ENCODE assay signal across 10 cellular contexts in the genomic region with DNA sequence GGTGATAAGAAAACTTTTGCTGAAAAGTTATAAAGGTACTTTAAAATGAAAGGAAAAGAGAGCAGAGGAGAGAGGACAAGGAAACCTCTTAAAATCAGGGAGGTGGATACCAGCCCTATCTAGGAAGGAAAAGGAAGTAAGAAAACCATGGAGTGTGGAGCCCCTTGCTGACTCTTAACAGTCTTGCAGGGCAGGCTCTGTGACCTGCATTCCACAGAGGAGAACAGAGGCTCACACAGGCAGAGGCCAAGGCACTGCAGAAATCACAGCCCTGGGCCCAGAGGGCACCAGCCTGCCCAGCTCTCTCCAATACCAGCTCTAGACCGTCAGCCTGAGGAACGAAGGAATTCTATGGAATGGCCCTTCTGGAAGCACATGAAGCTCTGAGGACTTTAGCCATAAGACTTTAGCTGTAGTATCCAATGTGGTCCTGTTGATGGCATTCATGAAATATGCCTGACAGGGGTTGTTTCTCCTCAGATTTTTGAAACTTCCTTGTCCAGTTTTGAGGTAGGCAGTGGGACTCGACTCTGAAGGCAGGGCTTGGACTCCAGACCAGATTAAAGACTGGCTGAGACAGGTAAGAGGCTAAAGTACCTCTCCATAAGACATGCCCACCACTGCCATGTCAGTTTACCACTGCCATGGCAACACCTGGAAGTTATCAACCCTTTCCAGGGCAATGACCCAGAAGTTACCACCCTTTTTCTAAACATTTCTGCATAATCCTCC.
A peak's percentile ranks its signal among the peaks of the same experiment; 100 is the strongest.
DNase-seq lines count a peak whose midpoint lies in the region; ATAC-seq and TF ChIP-seq lines count a peak whose summit lies in the region.
"Had no signal": no experiment of that assay in that cellular context is flagged by ENCODE, and none has a peak within 500 bp of the region (broad histone marks: within the 10 kb centered on the region; RNA-seq: fewer than 3 reads in every experiment).

No MANE protein-coding gene starts in this region.

- no peaks in the 10 kb centered on the region for H3K36me3 ChIP-seq in SJCRH30

- H3K9me3 ChIP-seq in SJCRH30 (replicated peaks): no peaks in the 10 kb centered on the region

- H3K27ac Mint-ChIP-seq in activated CD8-positive, alpha-beta T cell treated with anti-CD3 and anti-CD28 coated beads, Interleukin-2, amount 10 ng/mL, durations not matched to agents 7 days and 5 days: no peak overlapping the region
- no peak overlapping the region for H3K27ac Mint-ChIP-seq in activated CD8-positive, alpha-beta T cell treated with anti-CD3 and anti-CD28 coated beads for 36 hours
- H3K27ac Mint-ChIP-seq: activated naive CD8-positive, alpha-beta T cell had no signal

- H3K27me3 ChIP-seq in SJCRH30: no peaks in the 10 kb centered on the region; the same call in 1 of the 2 replicates

- no peak for TF ChIP-seq CTCF in activated CD8-positive, alpha-beta T cell treated with anti-CD3 and anti-CD28 coated beads for 36 hours (IDR thresholded peaks at IDR 0.05)
- TF ChIP-seq CTCF in VCaP (conservative IDR thresholded peaks at IDR 0.05): peak; percentile 36

- ATAC-seq in activated CD8-positive, alpha-beta T cell treated with anti-CD3 and anti-CD28 coated beads, Interleukin-2, amount 10 ng/mL, durations not matched to agents 7 days and 5 days: peak; percentile 39
- ATAC-seq in activated CD8-positive, alpha-beta T cell treated with anti-CD3 and anti-CD28 coated beads for 36 hours: no peak
- ATAC-seq in left ventricle myocardium superior (peak; percentile 95), HG02870 (IDR thresholded peaks at IDR 0.05; ENCODE audit: unreplicated experiment) (no peak), HG03439 (IDR thresholded peaks at IDR 0.05; ENCODE audit: unreplicated experiment) (no peak)

- H3K36me3 Mint-ChIP-seq in activated CD8-positive, alpha-beta T cell treated with anti-CD3 and anti-CD28 coated beads, Interleukin-2, amount 10 ng/mL, durations not matched to agents 7 days and 5 days (ENCODE audit: low read depth): no peaks in the 10 kb centered on the region
- H3K36me3 Mint-ChIP-seq in activated CD8-positive, alpha-beta T cell treated with anti-CD3 and anti-CD28 coated beads for 36 hours (ENCODE audit: low read depth): no peaks in the 10 kb centered on the region
- H3K36me3 Mint-ChIP-seq: activated naive CD8-positive, alpha-beta T cell had no signal

- peak; percentile 20 for DNase-seq in activated CD8-positive, alpha-beta T cell treated with anti-CD3 and anti-CD28 coated beads, Interleukin-2, amount 10 ng/mL, durations not matched to agents 7 days and 5 days
- DNase-seq in activated CD8-positive, alpha-beta T cell treated with anti-CD3 and anti-CD28 coated beads for 36 hours: no peak
- DNase-seq in left ventricle myocardium superior: no peak
- DNase-seq in ureter (ENCODE audit: low spot score): peak; percentile 57
- DNase-seq in SJCRH30: no peak

- H3K4me3 ChIP-seq in SJCRH30: no peak overlapping the region

- H3K4me1 Mint-ChIP-seq in activated CD8-positive, alpha-beta T cell treated with anti-CD3 and anti-CD28 coated beads, Interleukin-2, amount 10 ng/mL, durations not matched to agents 7 days and 5 days (ENCODE audit: low read depth): peaks cover 5% of the 10 kb centered on the region
- peaks cover 5% of the 10 kb centered on the region for H3K4me1 Mint-ChIP-seq in activated CD8-positive, alpha-beta T cell treated with anti-CD3 and anti-CD28 coated beads for 36 hours (ENCODE audit: low read depth)

- POLR2A ChIA-PET in activated CD8-positive, alpha-beta T cell treated with anti-CD3 and anti-CD28 coated beads, Interleukin-2, amount 10 ng/mL, durations not matched to agents 7 days and 5 days (lab: Charles Lee): no interaction called here
- POLR2A ChIA-PET in activated CD8-positive, alpha-beta T cell treated with anti-CD3 and anti-CD28 coated beads for 36 hours (lab: Charles Lee): no interaction called here

- H3K27ac ChIP-seq in VCaP: no peak overlapping the region
- no peak overlapping the region for H3K27ac ChIP-seq in SJCRH30
- H3K27ac ChIP-seq: C4-2B had no signal

- CTCF ChIA-PET in activated CD8-positive, alpha-beta T cell treated with anti-CD3 and anti-CD28 coated beads, Interleukin-2, amount 10 ng/mL, durations not matched to agents 7 days and 5 days (lab: Charles Lee): no interaction called here
- CTCF ChIA-PET in activated CD8-positive, alpha-beta T cell treated with anti-CD3 and anti-CD28 coated beads for 36 hours (lab: Charles Lee): no interaction called here

- H3K4me3 Mint-ChIP-seq in activated CD8-positive, alpha-beta T cell treated with anti-CD3 and anti-CD28 coated beads, Interleukin-2, amount 10 ng/mL, durations not matched to agents 7 days and 5 days: no peak overlapping the region
- no peak overlapping the region for H3K4me3 Mint-ChIP-seq in activated CD8-positive, alpha-beta T cell treated with anti-CD3 and anti-CD28 coated beads for 36 hours
- H3K4me3 Mint-ChIP-seq: activated naive CD8-positive, alpha-beta T cell had no signal

- no peaks in the 10 kb centered on the region for H3K4me1 ChIP-seq in SJCRH30

- peaks cover 3% of the 10 kb centered on the region for H3K27me3 Mint-ChIP-seq in activated CD8-positive, alpha-beta T cell treated with anti-CD3 and anti-CD28 coated beads, Interleukin-2, amount 10 ng/mL, durations not matched to agents 7 days and 5 days (ENCODE audit: low read depth)
- no peaks in the 10 kb centered on the region for H3K27me3 Mint-ChIP-seq in activated CD8-positive, alpha-beta T cell treated with anti-CD3 and anti-CD28 coated beads for 36 hours
- H3K27me3 Mint-ChIP-seq: activated naive CD8-positive, alpha-beta T cell had no signal

- H3K9me3 Mint-ChIP-seq in activated CD8-positive, alpha-beta T cell treated with anti-CD3 and anti-CD28 coated beads, Interleukin-2, amount 10 ng/mL, durations not matched to agents 7 days and 5 days (ENCODE audit: insufficient read depth): no peaks in the 10 kb centered on the region
- no peaks in the 10 kb centered on the region for H3K9me3 Mint-ChIP-seq in activated CD8-positive, alpha-beta T cell treated with anti-CD3 and anti-CD28 coated beads for 36 hours

- intact Hi-C loops in activated CD8-positive, alpha-beta T cell treated with anti-CD3 and anti-CD28 coated beads for 36 hours (cut with micrococcal nuclease): no loop called here
- intact Hi-C loops in left ventricle myocardium superior (cut with micrococcal nuclease): no loop called here

Comparison
In these comparisons a context has a peak if more than half of its experiments do, and no peak if none do; other contexts are left out.
1. ATAC-seq: peak in activated CD8-positive, alpha-beta T cell treated with anti-CD3 and anti-CD28 coated beads, Interleukin-2, amount 10 ng/mL, durations not matched to agents 7 days and 5 days (single experiment) and left ventricle myocardium superior (single experiment); none in activated CD8-positive, alpha-beta T cell treated with anti-CD3 and anti-CD28 coated beads for 36 hours (single experiment), HG02870 (single experiment) and HG03439 (single experiment).
2. DNase-seq: peak in activated CD8-positive, alpha-beta T cell treated with anti-CD3 and anti-CD28 coated beads, Interleukin-2, amount 10 ng/mL, durations not matched to agents 7 days and 5 days (single experiment) and ureter (single experiment); none in activated CD8-positive, alpha-beta T cell treated with anti-CD3 and anti-CD28 coated beads for 36 hours (single experiment), left ventricle myocardium superior (single experiment) and SJCRH30 (0 of 2).